8 cellular contexts compared by ENCODE assay signal in genomic region chr17:46372236-46373229, GRCh38. TPM values are rescaled to one million over a fixed set of nuclear protein-coding genes. Genes with fewer than 3 reads are reported as not detected.
DNase-seq lines count a peak whose midpoint lies in the region; ATAC-seq and TF ChIP-seq lines count a peak whose summit lies in the region.
"Not testable (repeated sequence)": the region's sequence is repeated elsewhere in the genome, so short reads cannot be mapped to it uniquely, and the experiment has no call there.

No MANE protein-coding gene starts in this region.

- H3K27me3 ChIP-seq in Panc1 (ENCODE audit: control insufficient read depth, insufficient read depth, low read length); body of pancreas; right lobe of liver; upper lobe of left lung: not testable (repeated sequence)

- POLR2A ChIA-PET in Panc1 (lab: Charles Lee), result not testable (repeated sequence)

- no CpG with 5 or more reads among the region's 95 CpGs for WGBS in body of pancreas, 2 donors
- no CpG with 5 or more reads among the region's 95 CpGs for WGBS in right lobe of liver (ENCODE audit: insufficient coverage, low coverage, low lambda C conversion rate, missing lambda C conversion rate)
- no CpG with 5 or more reads among the region's 95 CpGs for WGBS in upper lobe of left lung, 2 donors

- H3K4me1 ChIP-seq in Panc1 (ENCODE audit: control insufficient read depth, insufficient read depth, low read length); body of pancreas; right lobe of liver; upper lobe of left lung: not testable (repeated sequence)

- TF ChIP-seq EP300 in upper lobe of left lung (IDR thresholded peaks at IDR 0.05), result not testable (repeated sequence)

- DNase-seq in Panc1 (ENCODE audit: low read depth, low spot score); body of pancreas; right lobe of liver; upper lobe of left lung: not testable (repeated sequence)

- CTCF ChIA-PET in Panc1 (lab: Charles Lee), result not testable (repeated sequence)

- not testable (repeated sequence) for BruUV-seq in Panc1 (replicated peaks; lab: Mats Ljungman, UMichigan)

- not testable (repeated sequence) for H3K4me3 ChIP-seq in Panc1 (ENCODE audit: low read depth in 2 of 2, low read length in 2 of 2); body of pancreas; right lobe of liver; upper lobe of left lung

- H3K9me3 ChIP-seq in Panc1 (ENCODE audit: control insufficient read depth, insufficient read depth, low read depth, low read length); body of pancreas; right lobe of liver; upper lobe of left lung: not testable (repeated sequence)

- not testable (repeated sequence) for TF ChIP-seq POLR2A in body of pancreas (IDR thresholded peaks at IDR 0.05); right lobe of liver (IDR thresholded peaks at IDR 0.05); upper lobe of left lung (IDR thresholded peaks at IDR 0.05)

- not testable (repeated sequence) for TF ChIP-seq CTCF in Panc1 (IDR thresholded peaks at IDR 0.05); body of pancreas (IDR thresholded peaks at IDR 0.05); right lobe of liver (IDR thresholded peaks at IDR 0.05); upper lobe of left lung (IDR thresholded peaks at IDR 0.05)

- intact Hi-C loops in Panc1 (cut with micrococcal nuclease; ENCODE audit: unreplicated experiment); body of pancreas (cut with DNase I); right lobe of liver (cut with DNase I): not testable (repeated sequence)

- not testable (repeated sequence) for H3K27ac ChIP-seq in Panc1 (ENCODE audit: low read length); body of pancreas; right lobe of liver; upper lobe of left lung

- ATAC-seq in GM18868 (IDR thresholded peaks at IDR 0.05; ENCODE audit: unreplicated experiment) (peak; percentile 80), GM21381 (IDR thresholded peaks at IDR 0.05; ENCODE audit: unreplicated experiment) (peak; percentile 80), HG02678 (IDR thresholded peaks at IDR 0.05; ENCODE audit: unreplicated experiment) (peak; percentile 81), HG03175 (IDR thresholded peaks at IDR 0.05; ENCODE audit: unreplicated experiment) (peak; percentile 78), Panc1 (peak; percentile 97), body of pancreas (peak; percentile 97), right lobe of liver (peak; percentile 93 to 99 (median 96)), upper lobe of left lung (ENCODE audit: low FRiP score in 2 of 2) (peak; percentile 94 to 98)

- H3K36me3 ChIP-seq in Panc1 (ENCODE audit: control insufficient read depth, insufficient read depth, low read length); body of pancreas (replicated peaks in 1 of 2; ENCODE audit: insufficient read depth in 1 of 2, low read depth in 2 of 2); right lobe of liver; upper lobe of left lung: not testable (repeated sequence)

- in situ Hi-C loops in Panc1 (cut with HindIII; ENCODE audit: low pct_unique_long_range_greater_than_20kb, low sequenced_read_pairs), result not testable (repeated sequence)

RNA-seq across cellular contexts. Expression of gene ARL17B, which starts 11.0 kb away (rescaled TPM):
- total RNA-seq in Panc1 (2021; ENCODE audit: unreplicated experiment) (12.7 TPM), body of pancreas (10 to 100 TPM in 1 of 2 donors, 1 to 10 TPM in 1; 5.7 to 16.2 TPM), right lobe of liver (10 to 100 TPM in 4 of 6 experiments, 1 to 10 TPM in 2; 3.5 to 13.5 (median 12.3) TPM), upper lobe of left lung (10 to 100 TPM in 5 of 6 donors, 1 to 10 TPM in 1; 7.8 to 47.1 (median 21.6) TPM)
- polyA plus RNA-seq in Panc1 (2012; ENCODE audit: insufficient read length), result 4.7 TPM
